Comparison of ENCODE assay signal across 11 cellular contexts in the genomic region with DNA sequence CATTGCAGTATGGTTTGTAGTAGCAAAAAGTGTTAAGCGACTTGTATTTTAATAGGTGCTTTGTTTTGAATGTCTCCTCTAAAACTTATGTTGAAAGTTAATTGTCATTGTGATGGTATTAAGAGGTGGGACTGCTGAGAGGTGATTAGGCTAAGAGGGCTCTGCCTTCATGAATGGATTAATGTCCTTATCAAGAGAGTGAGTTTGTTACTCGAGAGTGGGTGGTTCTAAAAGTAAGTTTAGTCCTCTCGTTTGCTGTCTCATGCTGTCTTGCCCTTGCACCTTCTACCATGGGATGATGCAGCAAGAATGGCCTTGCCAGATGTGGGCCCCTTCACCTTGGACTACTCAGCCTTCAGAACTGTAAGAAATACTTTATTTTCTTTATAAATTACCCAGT.
"Had no signal": no experiment of that assay in that cellular context is flagged by ENCODE, and none has a peak within 500 bp of the region (broad histone marks: within the 10 kb centered on the region; RNA-seq: fewer than 3 reads in every experiment).

No MANE protein-coding gene starts in this region.

- H3K27ac ChIP-seq: thoracic aorta, VCaP had no signal

- H3K27me3 ChIP-seq: esophagus muscularis mucosa, ovary, sigmoid colon, spleen had no signal

- H3K36me3 ChIP-seq: esophagus muscularis mucosa, ovary, sigmoid colon, thoracic aorta had no signal

- DNase-seq: activated CD4-positive, alpha-beta T cell treated with anti-CD3 and anti-CD28 coated beads, Interleukin-2, amount 50 U/mL, for 48 hours; activated naive CD4-positive, alpha-beta T cell treated with Interleukin-2 at 50 U/mL for 16 hours; hippocampal formation; ovary; sigmoid colon; spleen had no signal

- H3K4me3 Mint-ChIP-seq: activated T-helper 17 cell treated with anti-CD3 and anti-CD28 coated beads, Interleukin-2, amount 50 U/mL, for 72 hours; neural crest cell had no signal

- H3K9me3 ChIP-seq: esophagus muscularis mucosa, ovary, sigmoid colon, thoracic aorta had no signal

- H3K4me3 ChIP-seq: esophagus muscularis mucosa, ovary, sigmoid colon, spleen, thoracic aorta had no signal

- H3K27me3 Mint-ChIP-seq: activated T-helper 17 cell treated with anti-CD3 and anti-CD28 coated beads, Interleukin-2, amount 50 U/mL, for 72 hours had no signal

- ATAC-seq: activated T-helper 17 cell treated with anti-CD3 and anti-CD28 coated beads, Interleukin-2, amount 50 U/mL, for 72 hours had no signal
